In genomic region chr2:237588044-237588696, GRCh38 we compare ENCODE assay signal across 2 cellular contexts.
TF ChIP-seq lines count a peak whose summit lies in the region.

No MANE protein-coding gene starts in this region.

TF ChIP-seq in WTC11, 78 proteins besides CTCF, POLR2A, EP300 and RAD21:
- TF ChIP-seq ATF3 (CRISPR knock-in tag; conservative IDR thresholded peaks at IDR 0.05) (no peak), ZNF317 (CRISPR knock-in tag; IDR thresholded peaks at IDR 0.05; ENCODE audit: borderline replicate concordance, low read depth) (no peak), ZNF138 (CRISPR knock-in tag; conservative IDR thresholded peaks at IDR 0.05) (no peak), NFE2L1 (CRISPR knock-in tag; IDR thresholded peaks at IDR 0.05) (no peak), NR2C2 (CRISPR knock-in tag; IDR thresholded peaks at IDR 0.05) (no peak), ATF2 (CRISPR knock-in tag; IDR thresholded peaks at IDR 0.05; ENCODE audit: borderline replicate concordance, low read depth) (no peak), E2F5 (CRISPR knock-in tag; IDR thresholded peaks at IDR 0.05) (no peak), USF2 (CRISPR knock-in tag; IDR thresholded peaks at IDR 0.05) (no peak), GABPB1 (CRISPR knock-in tag; IDR thresholded peaks at IDR 0.05) (no peak), TP53 (CRISPR knock-in tag; IDR thresholded peaks at IDR 0.05) (no peak), NFYB (CRISPR knock-in tag; conservative IDR thresholded peaks at IDR 0.05; ENCODE audit: low read depth) (no peak), FOXP1 (CRISPR knock-in tag; IDR thresholded peaks at IDR 0.05; ENCODE audit: borderline replicate concordance) (no peak), SMAD3 (CRISPR knock-in tag; IDR thresholded peaks at IDR 0.05; ENCODE audit: borderline replicate concordance) (no peak)
TF ChIP-seq in WTC11: peak in this region for 0.

TF ChIP-seq in HepG2, 621 proteins besides CTCF, POLR2A, EP300 and RAD21 (continues in another document):
- TF ChIP-seq FLYWCH1 (CRISPR knock-in tag; IDR thresholded peaks at IDR 0.05) (no peak), ZNF546 (CRISPR knock-in tag; conservative IDR thresholded peaks at IDR 0.05) (no peak), CEBPG (CRISPR knock-in tag; IDR thresholded peaks at IDR 0.05) (no peak), NFKBIZ (CRISPR knock-in tag; IDR thresholded peaks at IDR 0.05) (no peak), YEATS4 (CRISPR knock-in tag; IDR thresholded peaks at IDR 0.05; ENCODE audit: borderline replicate concordance) (no peak), ZNF333 (CRISPR knock-in tag; IDR thresholded peaks at IDR 0.05; ENCODE audit: borderline replicate concordance) (no peak), ZNF607 (CRISPR knock-in tag; IDR thresholded peaks at IDR 0.05; ENCODE audit: borderline replicate concordance) (no peak), AHR (CRISPR knock-in tag; IDR thresholded peaks at IDR 0.05) (no peak), HOMEZ (CRISPR knock-in tag; IDR thresholded peaks at IDR 0.05; ENCODE audit: low read depth) (no peak), HNF4A (CRISPR knock-in tag; IDR thresholded peaks at IDR 0.05) (peak; percentile 39), GABPB1 (CRISPR knock-in tag; IDR thresholded peaks at IDR 0.05) (no peak), GLMP (CRISPR knock-in tag; IDR thresholded peaks at IDR 0.05; ENCODE audit: borderline replicate concordance) (no peak), SMC3 (IDR thresholded peaks at IDR 0.05; ENCODE audit: low read length) (no peak), ZNF501 (CRISPR knock-in tag; IDR thresholded peaks at IDR 0.05) (no peak), ZSCAN29 (CRISPR knock-in tag; conservative IDR thresholded peaks at IDR 0.05) (0 out of 2 replicates have a peak, but pooled peaks have one; percentile 26), JUND (CRISPR knock-in tag; IDR thresholded peaks at IDR 0.05) (no peak), ZGPAT (CRISPR knock-in tag; IDR thresholded peaks at IDR 0.05) (no peak), ZMYM2 (CRISPR knock-in tag; IDR thresholded peaks at IDR 0.05) (no peak), CREB1 (IDR thresholded peaks at IDR 0.05) (no peak), CREB1 (CRISPR knock-in tag; IDR thresholded peaks at IDR 0.05) (no peak), EED (CRISPR knock-in tag; IDR thresholded peaks at IDR 0.05) (no peak), KLF9 (CRISPR knock-in tag; IDR thresholded peaks at IDR 0.05; ENCODE audit: low read depth) (no peak), NFE2L2 (IDR thresholded peaks at IDR 0.05; ENCODE audit: low read length) (peak; percentile 23; the same call in 1 of the 2 replicates), ZKSCAN1 (IDR thresholded peaks at IDR 0.05; ENCODE audit: low read length) (no peak), ZNF839 (CRISPR knock-in tag; IDR thresholded peaks at IDR 0.05; ENCODE audit: borderline replicate concordance) (no peak), ARID5B (CRISPR knock-in tag; IDR thresholded peaks at IDR 0.05) (no peak), IKZF5 (CRISPR knock-in tag; IDR thresholded peaks at IDR 0.05) (peak; percentile 54; the same call in 1 of the 2 replicates), MTA1 (CRISPR knock-in tag; IDR thresholded peaks at IDR 0.05; ENCODE audit: borderline replicate concordance) (no peak), ZBTB38 (CRISPR knock-in tag; IDR thresholded peaks at IDR 0.05) (peak; percentile 86), NR1H2 (CRISPR knock-in tag; IDR thresholded peaks at IDR 0.05; ENCODE audit: borderline replicate concordance, low read depth) (no peak), ZNF556 (CRISPR knock-in tag; IDR thresholded peaks at IDR 0.05; ENCODE audit: borderline replicate concordance) (no peak), PPARG (CRISPR knock-in tag; conservative IDR thresholded peaks at IDR 0.05) (no peak), ZNF615 (CRISPR knock-in tag; IDR thresholded peaks at IDR 0.05; ENCODE audit: borderline replicate concordance) (no peak), SOX5 (CRISPR knock-in tag; IDR thresholded peaks at IDR 0.05; ENCODE audit: borderline replicate concordance) (no peak), PCBP2 (optimal IDR thresholded peaks at IDR 0.05; ENCODE audit: low read depth, low read length, poor library complexity, severe bottlenecking) (no peak), BRCA1 (CRISPR knock-in tag; IDR thresholded peaks at IDR 0.05) (no peak), ATAD3A (CRISPR knock-in tag; IDR thresholded peaks at IDR 0.05) (no peak), ZNF782 (CRISPR knock-in tag; IDR thresholded peaks at IDR 0.05; ENCODE audit: borderline replicate concordance) (0 out of 2 replicates have a peak, but pooled peaks have one; percentile 27), DR1 (CRISPR knock-in tag; IDR thresholded peaks at IDR 0.05) (no peak), ZNF574 (CRISPR knock-in tag; IDR thresholded peaks at IDR 0.05) (no peak), MAZ (IDR thresholded peaks at IDR 0.05; ENCODE audit: borderline replicate concordance, low read depth, low read length) (no peak), MAZ (CRISPR knock-in tag; IDR thresholded peaks at IDR 0.05; ENCODE audit: low read depth) (no peak), BRF2 (CRISPR knock-in tag; IDR thresholded peaks at IDR 0.05) (no peak), ZNF17 (CRISPR knock-in tag; IDR thresholded peaks at IDR 0.05) (no peak), ZBTB34 (CRISPR knock-in tag; IDR thresholded peaks at IDR 0.05) (no peak), CBX5 (CRISPR knock-in tag; IDR thresholded peaks at IDR 0.05; ENCODE audit: borderline replicate concordance) (no peak), ZBTB14 (CRISPR knock-in tag; IDR thresholded peaks at IDR 0.05) (no peak)
